ENCODE assay signal across 14 cellular contexts in the genomic region with DNA sequence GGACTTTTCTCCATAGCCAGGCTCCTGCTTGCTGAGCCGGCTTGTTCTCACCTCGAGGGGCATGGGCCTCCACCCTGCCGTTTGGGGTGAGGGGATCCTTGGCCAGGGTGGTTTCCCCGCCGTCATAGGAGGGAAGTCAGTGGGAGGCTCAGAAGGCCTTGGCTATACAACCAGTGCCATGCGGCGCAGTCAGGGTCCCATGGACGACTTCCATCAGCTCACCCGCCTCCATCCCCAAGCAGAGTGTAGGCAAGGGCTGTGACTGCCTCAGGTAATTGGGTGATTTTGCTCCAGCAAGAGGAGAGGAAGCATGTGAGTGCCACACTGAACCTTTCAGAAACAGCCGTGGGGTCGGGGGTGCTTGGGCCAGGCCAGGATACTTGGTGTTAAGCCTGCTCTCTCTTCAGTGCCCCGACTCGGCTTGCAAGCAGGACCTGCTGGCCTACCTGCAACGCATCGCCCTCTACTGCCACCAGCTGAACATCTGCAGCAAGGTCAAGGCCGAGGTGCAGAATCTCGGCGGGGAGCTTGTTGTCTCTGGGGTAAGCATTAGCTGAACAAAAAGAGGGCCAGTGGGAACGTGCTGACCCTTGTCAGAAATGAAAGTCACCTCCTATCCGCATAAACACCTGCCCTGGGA. TPM values are rescaled to one million over a fixed set of nuclear protein-coding genes. Genes with fewer than 3 reads are reported as not detected.
A peak's percentile ranks its signal among the peaks of the same experiment; 100 is the strongest.
DNase-seq lines count a peak whose midpoint lies in the region; ATAC-seq lines count a peak whose summit lies in the region.
"Had no signal": no experiment of that assay in that cellular context is flagged by ENCODE, and none has a peak within 500 bp of the region (broad histone marks: within the 10 kb centered on the region; RNA-seq: fewer than 3 reads in every experiment).

No MANE protein-coding gene starts in this region.

- ATAC-seq in GM19455 (IDR thresholded peaks at IDR 0.05; ENCODE audit: unreplicated experiment), result no peak
- ATAC-seq in GM19328 (IDR thresholded peaks at IDR 0.05; ENCODE audit: unreplicated experiment), result no peak
- ATAC-seq: heart left ventricle had no signal

- peak; percentile 23 for DNase-seq in ELR (ENCODE audit: low read depth)
- DNase-seq in H4 (ENCODE audit: low spot score), result peak; percentile 9
- DNase-seq in iPS-NIHi7 (ENCODE audit: extremely low spot score), result peak; percentile 71
- no peak for DNase-seq in activated CD4-positive, alpha-beta T cell treated with anti-CD3 and anti-CD28 coated beads, Interleukin-2, amount 50 U/mL, for 4 hours
- no peak for DNase-seq in AG08396 (ENCODE audit: low spot score)
- DNase-seq: activated CD4-positive, alpha-beta T cell treated with anti-CD3 and anti-CD28 coated beads, Interleukin-2, amount 10 ng/mL, durations not matched to agents 7 days and 5 days; activated effector memory CD4-positive, alpha-beta T cell treated with Interleukin-2 at 50 U/mL for 16 hours; CD4-positive, alpha-beta T cell; NCI-H524 treated with DMSO at 0.1 percent for 48 hours; RPMI8226 had no signal

- peak overlapping the region; percentile 13 for H3K27ac ChIP-seq in angular gyrus (ENCODE audit: low read depth, low read length)
- H3K27ac ChIP-seq: heart left ventricle had no signal

RNA-seq across cellular contexts. Expression of a gene that starts 57.2 kb away (rescaled TPM):
- total RNA-seq in H4 (2014; rRNA removed; shearing (Covaris generic)), result 1.2 and 3.4 TPM in 2 replicates
- total RNA-seq: activated CD4-positive, alpha-beta T cell treated with anti-CD3 and anti-CD28 coated beads, Interleukin-2, amount 10 ng/mL, durations not matched to agents 7 days and 5 days had no signal

Comparison
In these comparisons a context has a peak if more than half of its experiments do, and no peak if none do; other contexts are left out.
1. DNase-seq: peak in ELR (single experiment), H4 (single experiment) and iPS-NIHi7 (single experiment); none in activated CD4-positive, alpha-beta T cell treated with anti-CD3 and anti-CD28 coated beads, Interleukin-2, amount 50 U/mL, for 4 hours (0 of 2) and AG08396 (single experiment).